ENCODE assay signal across 8 cellular contexts in the genomic region with DNA sequence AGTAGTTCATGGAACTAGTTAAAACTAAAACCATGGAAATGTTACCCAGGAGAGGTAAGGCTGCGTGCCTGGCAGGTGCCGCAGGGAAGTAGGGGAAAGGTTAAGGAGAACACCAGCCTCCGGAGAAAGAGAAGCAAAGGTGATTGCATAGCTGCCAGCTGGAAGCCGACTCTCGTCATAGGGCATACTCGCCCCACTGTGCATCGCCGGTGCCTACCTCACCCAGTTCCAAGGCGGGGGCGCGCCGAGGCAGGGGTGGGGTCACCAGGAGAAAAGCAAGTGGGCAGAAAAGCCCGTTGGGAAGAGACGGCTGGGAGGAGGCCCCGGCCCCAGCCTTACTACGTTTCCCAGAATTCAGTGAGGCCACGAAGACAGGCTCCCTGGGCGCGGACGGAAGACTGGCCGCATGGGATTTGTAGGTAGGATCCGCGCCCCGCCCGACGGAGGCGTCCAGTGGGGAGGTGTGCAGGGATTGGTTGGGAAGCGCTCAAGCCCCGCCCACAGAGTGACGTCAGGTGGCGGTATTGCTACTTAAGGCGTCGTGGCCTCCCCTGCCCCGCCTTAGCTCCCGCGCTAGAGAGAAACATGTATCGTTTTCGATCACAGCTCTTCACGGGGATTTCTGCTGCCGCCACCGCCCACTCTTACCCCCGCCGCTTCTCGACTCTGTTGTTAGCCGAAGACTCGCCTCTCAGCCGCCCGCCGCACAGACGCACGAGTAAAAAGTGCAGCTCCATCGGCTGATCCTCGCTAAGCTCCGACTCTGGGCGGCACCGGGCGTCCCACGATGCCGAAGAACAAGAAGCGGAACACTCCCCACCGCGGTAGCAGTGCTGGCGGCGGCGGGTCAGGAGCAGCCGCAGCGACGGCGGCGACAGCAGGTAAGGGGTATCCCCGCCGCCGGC. TPM values are rescaled to one million over a fixed set of nuclear protein-coding genes. Genes with fewer than 3 reads are reported as not detected.
DNase-seq lines count a peak whose midpoint lies in the region; ATAC-seq lines count a peak whose summit lies in the region.

A gene with protein sequence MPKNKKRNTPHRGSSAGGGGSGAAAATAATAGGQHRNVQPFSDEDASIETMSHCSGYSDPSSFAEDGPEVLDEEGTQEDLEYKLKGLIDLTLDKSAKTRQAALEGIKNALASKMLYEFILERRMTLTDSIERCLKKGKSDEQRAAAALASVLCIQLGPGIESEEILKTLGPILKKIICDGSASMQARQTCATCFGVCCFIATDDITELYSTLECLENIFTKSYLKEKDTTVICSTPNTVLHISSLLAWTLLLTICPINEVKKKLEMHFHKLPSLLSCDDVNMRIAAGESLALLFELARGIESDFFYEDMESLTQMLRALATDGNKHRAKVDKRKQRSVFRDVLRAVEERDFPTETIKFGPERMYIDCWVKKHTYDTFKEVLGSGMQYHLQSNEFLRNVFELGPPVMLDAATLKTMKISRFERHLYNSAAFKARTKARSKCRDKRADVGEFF (plus strand): TSS at position 559 of the 905 bp plus-strand sequence. CDS start 229 bp downstream, at position 788.

- peak within 1 kb of the TSS; percentile 89 to 100 (median 100) for H3K4me3 Mint-ChIP-seq in IgD-negative memory B cell

- no peaks in the 10 kb centered on the region for H3K27me3 ChIP-seq in mononuclear cell (ENCODE audit: insufficient read depth, low read length)

- no peaks in the 10 kb centered on the region for H3K27me3 Mint-ChIP-seq in IgD-negative memory B cell

- H3K9me3 Mint-ChIP-seq in IgD-negative memory B cell: no peaks in the 10 kb centered on the region

- no peaks in the 10 kb centered on the region for H3K36me3 Mint-ChIP-seq in IgD-negative memory B cell

- peaks cover 25% of the 10 kb centered on the region for H3K4me1 ChIP-seq in mononuclear cell (ENCODE audit: insufficient read depth, low read length)

- H3K4me1 Mint-ChIP-seq in IgD-negative memory B cell: peaks cover 19 to 30% (median 20%) of the 10 kb centered on the region in 3 donors

- no peaks in the 10 kb centered on the region for H3K9me3 ChIP-seq in mononuclear cell (ENCODE audit: low read depth, low read length)

- peak; percentile 99 for DNase-seq in DMS 273 treated with DMSO at 0.1 percent for 48 hours (lab: John Stamatoyannopoulos, UW)
- DNase-seq in OCI-M2 (lab: John Stamatoyannopoulos, UW; ENCODE audit: unreplicated experiment): peak; percentile 99
- DNase-seq in activated T-cell treated with anti-CD3 and anti-CD28 coated beads for 4 hours: peak; percentile 99
- peak; percentile 77 for DNase-seq in epidermal melanocyte (ENCODE audit: insufficient read length, low spot score)
- peak; percentile 98 to 99 for DNase-seq in stimulated activated CD8-positive, alpha-beta memory T cell treated with anti-CD3 and anti-CD28 coated beads, Interleukin-4, amount 100 ng/mL, for 1 hour (ENCODE audit: low read depth in 2 of 2, low spot score in 1 of 2)

- H3K4me3 ChIP-seq in mononuclear cell (ENCODE audit: low read length): peak within 1 kb of the TSS; percentile 99

- H3K27ac Mint-ChIP-seq in IgD-negative memory B cell: peak within 1 kb of the TSS; percentile 97 to 100 (median 99)

- ATAC-seq in GM21529 (IDR thresholded peaks at IDR 0.05; ENCODE audit: unreplicated experiment): peak; percentile 72

RNA-seq across cellular contexts. Expression of the gene that starts here (rescaled TPM):
- polyA plus RNA-seq in IgD-negative memory B cell: 38.4 TPM
- total RNA-seq in mononuclear cell: 180 TPM

Comparison
In these comparisons a context has a peak if more than half of its experiments do, and no peak if none do; other contexts are left out.
1. Peak in every context shown above with its lines: DNase-seq, ATAC-seq and H3K4me3 ChIP-seq.